12 cellular contexts compared by ENCODE assay signal in genomic region chr15:30393664-30393991, GRCh38. TPM values are rescaled to one million over a fixed set of nuclear protein-coding genes. Genes with fewer than 3 reads are reported as not detected.
A peak's percentile ranks its signal among the peaks of the same experiment; 100 is the strongest.
DNase-seq lines count a peak whose midpoint lies in the region; ATAC-seq and TF ChIP-seq lines count a peak whose summit lies in the region.
"Not testable (repeated sequence)": the region's sequence is repeated elsewhere in the genome, so short reads cannot be mapped to it uniquely, and the experiment has no call there.
"Had no signal": no experiment of that assay in that cellular context is flagged by ENCODE, and none has a peak within 500 bp of the region (broad histone marks: within the 10 kb centered on the region; RNA-seq: fewer than 3 reads in every experiment).

No MANE protein-coding gene starts in this region.

- WGBS in right lobe of liver (ENCODE audit: insufficient coverage, low coverage, low lambda C conversion rate, missing lambda C conversion rate), result no CpG with 5 or more reads among the region's 23 CpGs
- no CpG with 5 or more reads among the region's 23 CpGs for WGBS in upper lobe of left lung, 2 donors

- not testable (repeated sequence) for TF ChIP-seq POLR2A in right lobe of liver (IDR thresholded peaks at IDR 0.05); upper lobe of left lung (IDR thresholded peaks at IDR 0.05)

- peak overlapping the region; percentile 21 for H3K4me3 ChIP-seq in HAP-1
- not testable (repeated sequence) for H3K4me3 ChIP-seq in Panc1 (ENCODE audit: low read depth in 2 of 2, low read length in 2 of 2); right lobe of liver; upper lobe of left lung

- H3K4me3 Mint-ChIP-seq in activated CD8-positive, alpha-beta T cell treated with anti-CD3 and anti-CD28 coated beads, Interleukin-2, amount 10 ng/mL, durations not matched to agents 7 days and 5 days; effector memory CD8-positive, alpha-beta T cell; natural killer cell: not testable (repeated sequence)

- ATAC-seq in Panc1 (peak; percentile 75), left cardiac atrium (peak; percentile 27 to 59), right lobe of liver (peak; percentile 47 to 57 (median 51)), natural killer cell (peak; percentile 37 to 61 (median 56)), upper lobe of left lung (ENCODE audit: low FRiP score in 2 of 2) (peak; percentile 53 to 63)
- peak; percentile 59 for ATAC-seq in activated CD8-positive, alpha-beta T cell treated with anti-CD3 and anti-CD28 coated beads, Interleukin-2, amount 10 ng/mL, durations not matched to agents 7 days and 5 days
- peak; percentile 26 for ATAC-seq in effector memory CD8-positive, alpha-beta T cell (replicated peaks)

- CTCF ChIA-PET in Panc1 (lab: Charles Lee); activated CD8-positive, alpha-beta T cell treated with anti-CD3 and anti-CD28 coated beads, Interleukin-2, amount 10 ng/mL, durations not matched to agents 7 days and 5 days (lab: Charles Lee): not testable (repeated sequence)

- POLR2A ChIA-PET in Panc1 (lab: Charles Lee); activated CD8-positive, alpha-beta T cell treated with anti-CD3 and anti-CD28 coated beads, Interleukin-2, amount 10 ng/mL, durations not matched to agents 7 days and 5 days (lab: Charles Lee): not testable (repeated sequence)

- H3K27ac Mint-ChIP-seq in activated CD8-positive, alpha-beta T cell treated with anti-CD3 and anti-CD28 coated beads, Interleukin-2, amount 10 ng/mL, durations not matched to agents 7 days and 5 days; effector memory CD8-positive, alpha-beta T cell; natural killer cell: not testable (repeated sequence)

- H3K27me3 ChIP-seq in HAP-1 (ENCODE audit: low read depth); Panc1 (ENCODE audit: control insufficient read depth, insufficient read depth, low read length); right lobe of liver; upper lobe of left lung: not testable (repeated sequence)

- intact Hi-C loops in Panc1 (cut with micrococcal nuclease; ENCODE audit: unreplicated experiment); left cardiac atrium (cut with DNase I); right lobe of liver (cut with DNase I); natural killer cell (cut with micrococcal nuclease): not testable (repeated sequence)

- not testable (repeated sequence) for H3K36me3 Mint-ChIP-seq in activated CD8-positive, alpha-beta T cell treated with anti-CD3 and anti-CD28 coated beads, Interleukin-2, amount 10 ng/mL, durations not matched to agents 7 days and 5 days (ENCODE audit: low read depth); effector memory CD8-positive, alpha-beta T cell (ENCODE audit: insufficient read depth); natural killer cell

- BruUV-seq in Panc1 (replicated peaks; lab: Mats Ljungman, UMichigan), result not testable (repeated sequence)

- not testable (repeated sequence) for H3K4me1 Mint-ChIP-seq in activated CD8-positive, alpha-beta T cell treated with anti-CD3 and anti-CD28 coated beads, Interleukin-2, amount 10 ng/mL, durations not matched to agents 7 days and 5 days (ENCODE audit: low read depth); effector memory CD8-positive, alpha-beta T cell (ENCODE audit: low read depth in 2 of 2); natural killer cell

- not testable (repeated sequence) for TF ChIP-seq CTCF in Panc1 (IDR thresholded peaks at IDR 0.05); right lobe of liver (IDR thresholded peaks at IDR 0.05); natural killer cell (IDR thresholded peaks at IDR 0.05); upper lobe of left lung (IDR thresholded peaks at IDR 0.05)

- not testable (repeated sequence) for TF ChIP-seq EP300 in upper lobe of left lung (IDR thresholded peaks at IDR 0.05)

- not testable (repeated sequence) for H3K9me3 ChIP-seq in HAP-1; Panc1 (ENCODE audit: control insufficient read depth, insufficient read depth, low read depth, low read length); right lobe of liver; upper lobe of left lung

- not testable (repeated sequence) for H3K9me3 Mint-ChIP-seq in activated CD8-positive, alpha-beta T cell treated with anti-CD3 and anti-CD28 coated beads, Interleukin-2, amount 10 ng/mL, durations not matched to agents 7 days and 5 days (ENCODE audit: insufficient read depth); effector memory CD8-positive, alpha-beta T cell; natural killer cell

- not testable (repeated sequence) for DNase-seq in HAP-1 (ENCODE audit: low spot score in 2 of 2); Panc1 (ENCODE audit: low read depth, low spot score); activated CD8-positive, alpha-beta T cell treated with anti-CD3 and anti-CD28 coated beads, Interleukin-2, amount 10 ng/mL, durations not matched to agents 7 days and 5 days; effector memory CD8-positive, alpha-beta T cell; left cardiac atrium; right lobe of liver; natural killer cell; upper lobe of left lung

- in situ Hi-C loops in HAP-1 (cut with MboI; ENCODE audit: low sequenced_read_pairs); Panc1 (cut with HindIII; ENCODE audit: low pct_unique_long_range_greater_than_20kb, low sequenced_read_pairs): not testable (repeated sequence)

- H3K4me1 ChIP-seq in HAP-1; Panc1 (ENCODE audit: control insufficient read depth, insufficient read depth, low read length); right lobe of liver; upper lobe of left lung: not testable (repeated sequence)

- H3K27me3 Mint-ChIP-seq in activated CD8-positive, alpha-beta T cell treated with anti-CD3 and anti-CD28 coated beads, Interleukin-2, amount 10 ng/mL, durations not matched to agents 7 days and 5 days (ENCODE audit: low read depth); effector memory CD8-positive, alpha-beta T cell; natural killer cell (ENCODE audit: low read depth in 2 of 2): not testable (repeated sequence)

- H3K27ac ChIP-seq in Panc1 (ENCODE audit: low read length); right lobe of liver; upper lobe of left lung: not testable (repeated sequence)

- H3K36me3 ChIP-seq in HAP-1 (replicated peaks); Panc1 (ENCODE audit: control insufficient read depth, insufficient read depth, low read length); right lobe of liver; upper lobe of left lung: not testable (repeated sequence)

RNA-seq across cellular contexts. Expression of gene CHRFAM7A, which starts 0.3 kb away (rescaled TPM):
- total RNA-seq in Panc1 (2021; ENCODE audit: unreplicated experiment) (11.5 TPM), left cardiac atrium (1 to 10 TPM; 1.8 to 2.8 TPM), right lobe of liver (1 to 10 TPM in 1 of 6 experiments, under 1 TPM in 1, not detected in 4; 0.67 to 3.1 TPM), natural killer cell (10 to 100 TPM; 11.7 to 32.5 (median 18.3) TPM), upper lobe of left lung (10 to 100 TPM in 1 of 6 donors, 1 to 10 TPM in 5; 1.6 to 19.9 (median 4.3) TPM)
- 3.6 TPM for polyA plus RNA-seq in Panc1 (2012; ENCODE audit: insufficient read length)
- 1 to 10 TPM; 1.9 to 2.3 TPM for total RNA-seq in activated CD8-positive, alpha-beta T cell treated with anti-CD3 and anti-CD28 coated beads, Interleukin-2, amount 10 ng/mL, durations not matched to agents 7 days and 5 days
- total RNA-seq: A673, HFFc6, RPMI7951 had no signal
- polyA plus RNA-seq: BJ had no signal

RNA-seq across cellular contexts. Expression of gene GOLGA8R, which starts 20.4 kb away (rescaled TPM):
- total RNA-seq in Panc1 (2021; ENCODE audit: unreplicated experiment) (0.80 TPM), left cardiac atrium (1 to 10 TPM; 2.3 to 5.2 TPM), right lobe of liver (1 to 10 TPM; 1.2 to 3.8 (median 2.5) TPM), natural killer cell (100 to 1,000 TPM in 1 of 3 donors, 10 to 100 TPM in 2; 40.0 to 126 (median 42.7) TPM), upper lobe of left lung (10 to 100 TPM in 2 of 6 donors, 1 to 10 TPM in 4; 2.6 to 44.0 (median 5.9) TPM)
- 1.7 TPM for polyA plus RNA-seq in Panc1 (2012; ENCODE audit: insufficient read length)
- 10 to 100 TPM in 1 of 2 experiments, 1 to 10 TPM in 1; 9.5 to 12.1 TPM for total RNA-seq in activated CD8-positive, alpha-beta T cell treated with anti-CD3 and anti-CD28 coated beads, Interleukin-2, amount 10 ng/mL, durations not matched to agents 7 days and 5 days
